Comparison of ENCODE assay signal across 23 cellular contexts in the genomic region with DNA sequence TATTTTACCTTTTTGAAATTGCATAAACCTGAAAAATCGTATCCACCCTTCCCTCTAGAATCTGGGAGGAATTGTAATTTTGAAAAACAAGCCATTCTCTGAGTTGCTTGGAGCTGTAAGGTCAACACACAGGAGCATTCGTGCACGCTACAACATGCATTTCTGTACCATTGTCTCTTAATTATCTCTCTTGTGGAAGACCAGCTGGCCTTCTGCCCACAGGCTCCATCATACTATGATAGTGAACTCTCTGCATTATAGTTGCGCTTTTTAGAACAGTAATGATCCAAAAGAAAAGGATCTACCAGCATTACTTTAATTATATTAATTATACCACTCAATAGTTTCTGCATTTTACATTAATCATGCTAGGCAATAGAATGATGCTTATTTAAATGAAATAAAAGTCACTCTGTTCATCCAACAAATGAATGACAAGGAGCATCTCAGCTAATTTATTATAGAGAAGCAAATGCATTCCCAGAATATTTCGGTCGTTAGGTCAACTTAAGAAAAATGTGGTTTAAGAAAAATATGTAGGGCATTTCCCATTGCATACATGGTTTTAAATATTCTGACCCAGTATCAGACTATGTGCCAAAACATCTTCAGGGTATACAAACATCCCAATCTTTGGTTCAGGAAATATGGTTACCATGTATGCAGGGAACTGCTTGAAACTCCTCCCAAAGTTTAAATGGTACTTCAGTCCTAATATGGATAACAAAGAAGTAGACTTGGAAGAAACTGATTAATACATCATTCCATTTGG.
DNase-seq lines count a peak whose midpoint lies in the region; ATAC-seq, FAIRE-seq and TF ChIP-seq lines count a peak whose summit lies in the region.
"Had no signal": no experiment of that assay in that cellular context is flagged by ENCODE, and none has a peak within 500 bp of the region (broad histone marks: within the 10 kb centered on the region; RNA-seq: fewer than 3 reads in every experiment).

No MANE protein-coding gene starts in this region.

- no peak for TF ChIP-seq CTCF in AG09319 (IDR thresholded peaks at IDR 0.05; ENCODE audit: low read depth, low read length)

- peak; percentile 52 for FAIRE-seq in HTR-8/SVneo (lab: Jason Lieb, UNC)

- DNase-seq in AG09319 (ENCODE audit: extremely low read depth, low read depth) (peak; percentile 3), HTR-8/SVneo (ENCODE audit: insufficient read length, low spot score) (peak; percentile 43), NCI-H748 treated with DMSO at 0.1 percent for 48 hours (lab: John Stamatoyannopoulos, UW) (peak; percentile 77), dedifferentiated amniotic fluid mesenchymal stem cell (ENCODE audit: extremely low spot score) (peak; percentile 85), HuH-7.5 (ENCODE audit: low spot score) (no peak)
- DNase-seq in stimulated activated CD4-positive, alpha-beta T cell treated with anti-CD3 and anti-CD28 coated beads, Interleukin-1b, Interleukin-23, amount 100 ng/mL, for 48 hours: no peak
- DNase-seq: ACHN; activated CD4-positive, alpha-beta memory T cell treated with anti-CD3 and anti-CD28 coated beads, Interleukin-2, amount 10 ng/mL, durations not matched to agents 7 days and 5 days; activated T-cell treated with anti-CD3 and anti-CD28 coated beads, Interleukin-2, amount 50 U/mL, for 24 hours; CD8-positive, alpha-beta T cell; esophagus squamous epithelium; H9; head of caudate nucleus; immature natural killer cell; NCI-H1092; NCI-H446 treated with DMSO at 0.1 percent for 48 hours; SHP77; stimulated activated naive CD8-positive, alpha-beta T cell treated with anti-CD3 and anti-CD28 coated beads, Interleukin-15, amount 100 ng/mL, for 72 hours; T-helper 1 cell; upper lobe of right lung had no signal

- no peak for ATAC-seq in HG02571 (IDR thresholded peaks at IDR 0.05; ENCODE audit: unreplicated experiment)
- no peak for ATAC-seq in GM18858 (IDR thresholded peaks at IDR 0.05; ENCODE audit: unreplicated experiment)
- ATAC-seq: CD8-positive, alpha-beta T cell; sciatic nerve; stimulated activated naive CD8-positive, alpha-beta T cell treated with anti-CD3 and anti-CD28 coated beads, Interleukin-15, amount 100 ng/mL, for 72 hours; upper lobe of right lung had no signal

Comparison
In these comparisons a context has a peak if more than half of its experiments do, and no peak if none do; other contexts are left out.
1. DNase-seq: peak in AG09319 (single experiment), HTR-8/SVneo (single experiment), NCI-H748 treated with DMSO at 0.1 percent for 48 hours (single experiment) and dedifferentiated amniotic fluid mesenchymal stem cell (single experiment); none in HuH-7.5 (single experiment) and stimulated activated CD4-positive, alpha-beta T cell treated with anti-CD3 and anti-CD28 coated beads, Interleukin-1b, Interleukin-23, amount 100 ng/mL, for 48 hours (single experiment).